1 cellular context compared by ENCODE assay signal in genomic region chr1:185155600-185156320, GRCh38.
A peak's percentile ranks its signal among the peaks of the same experiment; 100 is the strongest.
TF ChIP-seq lines count a peak whose summit lies in the region.

No MANE protein-coding gene starts in this region.

TF ChIP-seq in K562, 482 proteins besides CTCF, POLR2A, EP300 and RAD21 (continued from another document):
- TF ChIP-seq SAP30 (IDR thresholded peaks at IDR 0.05; ENCODE audit: borderline replicate concordance, insufficient read depth, low read depth, low read length, poor library complexity, severe bottlenecking) (peak; percentile 51), ZNF318 (IDR thresholded peaks at IDR 0.05; ENCODE audit: borderline replicate concordance in 1 of 2, low read depth in 1 of 2) (no peak), ZBTB33 (CRISPR knock-in tag; IDR thresholded peaks at IDR 0.05) (no peak), DACH1 (IDR thresholded peaks at IDR 0.05; ENCODE audit: partially characterized antibody) (no peak), BACH1 (tag; IDR thresholded peaks at IDR 0.05) (no peak), KLF6 (CRISPR knock-in tag; IDR thresholded peaks at IDR 0.05; ENCODE audit: borderline replicate concordance) (no peak), TFE3 (CRISPR knock-in tag; IDR thresholded peaks at IDR 0.05) (no peak), GTF2E2 (tag; IDR thresholded peaks at IDR 0.05) (0 out of 2 replicates have a peak, but pooled peaks have one; percentile 37), ZNF79 (CRISPR knock-in tag; IDR thresholded peaks at IDR 0.05; ENCODE audit: low read depth) (no peak), SUPT5H (IDR thresholded peaks at IDR 0.05) (no peak), RBFOX2 (IDR thresholded peaks at IDR 0.05; ENCODE audit: low read depth, low read length) (no peak), PTRF (tag; IDR thresholded peaks at IDR 0.05) (no peak), HNRNPUL1 (IDR thresholded peaks at IDR 0.05; ENCODE audit: low read length) (no peak), TBP (optimal IDR thresholded peaks at IDR 0.05; ENCODE audit: low read depth, low read length) (peak; percentile 25), BDP1 (IDR thresholded peaks at IDR 0.05; ENCODE audit: insufficient read depth, insufficient read length) (no peak), HDAC8 (tag; IDR thresholded peaks at IDR 0.05) (no peak), HDAC3 (IDR thresholded peaks at IDR 0.05; ENCODE audit: borderline replicate concordance, partially characterized antibody) (peak; percentile 16), ARNT (IDR thresholded peaks at IDR 0.05) (no peak), NBN (IDR thresholded peaks at IDR 0.05; ENCODE audit: low read depth) (no peak), RFX1 (IDR thresholded peaks at IDR 0.05) (peak; percentile 58), ZMIZ1 (IDR thresholded peaks at IDR 0.05; ENCODE audit: low read depth in 2 of 2, low read length in 2 of 2) (no peak), RBM39 (optimal IDR thresholded peaks at IDR 0.05; ENCODE audit: low read depth, low read length) (no peak), MLLT1 (IDR thresholded peaks at IDR 0.05) (0 out of 4 replicates have a peak, but pooled peaks of 1 of the 2 experiments have one; percentile 11), JUND (IDR thresholded peaks at IDR 0.05; ENCODE audit: borderline replicate concordance, low read depth, low read length) (no peak), JUND (tag; IDR thresholded peaks at IDR 0.05; ENCODE audit: borderline replicate concordance, low read depth, low read length) (no peak), BRF2 (IDR thresholded peaks at IDR 0.05; ENCODE audit: borderline replicate concordance, insufficient read depth, insufficient read length) (no peak), ADNP (tag; IDR thresholded peaks at IDR 0.05) (no peak), ZNF609 (CRISPR knock-in tag; IDR thresholded peaks at IDR 0.05; ENCODE audit: borderline replicate concordance) (no peak), EWSR1 (IDR thresholded peaks at IDR 0.05; ENCODE audit: borderline replicate concordance, low read depth, partially characterized antibody) (no peak)
